1 cellular context compared by ENCODE assay signal in the genomic region with DNA sequence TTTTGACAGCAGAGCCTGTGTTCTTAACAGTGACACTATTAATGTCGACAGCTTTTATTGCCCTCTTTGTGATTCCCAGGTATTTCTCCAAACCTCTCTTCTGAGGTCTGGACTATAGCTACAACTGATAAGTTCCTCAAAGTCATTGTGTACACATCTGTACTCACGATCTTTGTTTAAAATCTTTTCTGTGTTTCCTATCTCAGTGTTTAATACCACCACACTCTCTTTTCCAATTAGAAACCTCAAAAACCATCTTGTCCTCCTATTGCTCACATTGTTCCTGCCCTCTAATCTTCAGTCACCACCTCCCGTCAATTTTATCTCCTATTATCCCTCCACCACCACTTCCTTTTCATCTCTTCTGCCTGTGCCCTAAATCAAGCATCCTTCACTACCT.
TF ChIP-seq lines count a peak whose summit lies in the region.

No MANE protein-coding gene starts in this region.

TF ChIP-seq in GM23338, 12 proteins besides CTCF, POLR2A, EP300 and RAD21:
- TF ChIP-seq, protein P1, sequence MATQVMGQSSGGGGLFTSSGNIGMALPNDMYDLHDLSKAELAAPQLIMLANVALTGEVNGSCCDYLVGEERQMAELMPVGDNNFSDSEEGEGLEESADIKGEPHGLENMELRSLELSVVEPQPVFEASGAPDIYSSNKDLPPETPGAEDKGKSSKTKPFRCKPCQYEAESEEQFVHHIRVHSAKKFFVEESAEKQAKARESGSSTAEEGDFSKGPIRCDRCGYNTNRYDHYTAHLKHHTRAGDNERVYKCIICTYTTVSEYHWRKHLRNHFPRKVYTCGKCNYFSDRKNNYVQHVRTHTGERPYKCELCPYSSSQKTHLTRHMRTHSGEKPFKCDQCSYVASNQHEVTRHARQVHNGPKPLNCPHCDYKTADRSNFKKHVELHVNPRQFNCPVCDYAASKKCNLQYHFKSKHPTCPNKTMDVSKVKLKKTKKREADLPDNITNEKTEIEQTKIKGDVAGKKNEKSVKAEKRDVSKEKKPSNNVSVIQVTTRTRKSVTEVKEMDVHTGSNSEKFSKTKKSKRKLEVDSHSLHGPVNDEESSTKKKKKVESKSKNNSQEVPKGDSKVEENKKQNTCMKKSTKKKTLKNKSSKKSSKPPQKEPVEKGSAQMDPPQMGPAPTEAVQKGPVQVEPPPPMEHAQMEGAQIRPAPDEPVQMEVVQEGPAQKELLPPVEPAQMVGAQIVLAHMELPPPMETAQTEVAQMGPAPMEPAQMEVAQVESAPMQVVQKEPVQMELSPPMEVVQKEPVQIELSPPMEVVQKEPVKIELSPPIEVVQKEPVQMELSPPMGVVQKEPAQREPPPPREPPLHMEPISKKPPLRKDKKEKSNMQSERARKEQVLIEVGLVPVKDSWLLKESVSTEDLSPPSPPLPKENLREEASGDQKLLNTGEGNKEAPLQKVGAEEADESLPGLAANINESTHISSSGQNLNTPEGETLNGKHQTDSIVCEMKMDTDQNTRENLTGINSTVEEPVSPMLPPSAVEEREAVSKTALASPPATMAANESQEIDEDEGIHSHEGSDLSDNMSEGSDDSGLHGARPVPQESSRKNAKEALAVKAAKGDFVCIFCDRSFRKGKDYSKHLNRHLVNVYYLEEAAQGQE (IDR thresholded peaks at IDR 0.05; ENCODE audit: unreplicated experiment): no peak
- no peak for TF ChIP-seq ZNF331 (CRISPR knock-in tag; IDR thresholded peaks at IDR 0.05; ENCODE audit: low read depth)
- TF ChIP-seq, protein P2, sequence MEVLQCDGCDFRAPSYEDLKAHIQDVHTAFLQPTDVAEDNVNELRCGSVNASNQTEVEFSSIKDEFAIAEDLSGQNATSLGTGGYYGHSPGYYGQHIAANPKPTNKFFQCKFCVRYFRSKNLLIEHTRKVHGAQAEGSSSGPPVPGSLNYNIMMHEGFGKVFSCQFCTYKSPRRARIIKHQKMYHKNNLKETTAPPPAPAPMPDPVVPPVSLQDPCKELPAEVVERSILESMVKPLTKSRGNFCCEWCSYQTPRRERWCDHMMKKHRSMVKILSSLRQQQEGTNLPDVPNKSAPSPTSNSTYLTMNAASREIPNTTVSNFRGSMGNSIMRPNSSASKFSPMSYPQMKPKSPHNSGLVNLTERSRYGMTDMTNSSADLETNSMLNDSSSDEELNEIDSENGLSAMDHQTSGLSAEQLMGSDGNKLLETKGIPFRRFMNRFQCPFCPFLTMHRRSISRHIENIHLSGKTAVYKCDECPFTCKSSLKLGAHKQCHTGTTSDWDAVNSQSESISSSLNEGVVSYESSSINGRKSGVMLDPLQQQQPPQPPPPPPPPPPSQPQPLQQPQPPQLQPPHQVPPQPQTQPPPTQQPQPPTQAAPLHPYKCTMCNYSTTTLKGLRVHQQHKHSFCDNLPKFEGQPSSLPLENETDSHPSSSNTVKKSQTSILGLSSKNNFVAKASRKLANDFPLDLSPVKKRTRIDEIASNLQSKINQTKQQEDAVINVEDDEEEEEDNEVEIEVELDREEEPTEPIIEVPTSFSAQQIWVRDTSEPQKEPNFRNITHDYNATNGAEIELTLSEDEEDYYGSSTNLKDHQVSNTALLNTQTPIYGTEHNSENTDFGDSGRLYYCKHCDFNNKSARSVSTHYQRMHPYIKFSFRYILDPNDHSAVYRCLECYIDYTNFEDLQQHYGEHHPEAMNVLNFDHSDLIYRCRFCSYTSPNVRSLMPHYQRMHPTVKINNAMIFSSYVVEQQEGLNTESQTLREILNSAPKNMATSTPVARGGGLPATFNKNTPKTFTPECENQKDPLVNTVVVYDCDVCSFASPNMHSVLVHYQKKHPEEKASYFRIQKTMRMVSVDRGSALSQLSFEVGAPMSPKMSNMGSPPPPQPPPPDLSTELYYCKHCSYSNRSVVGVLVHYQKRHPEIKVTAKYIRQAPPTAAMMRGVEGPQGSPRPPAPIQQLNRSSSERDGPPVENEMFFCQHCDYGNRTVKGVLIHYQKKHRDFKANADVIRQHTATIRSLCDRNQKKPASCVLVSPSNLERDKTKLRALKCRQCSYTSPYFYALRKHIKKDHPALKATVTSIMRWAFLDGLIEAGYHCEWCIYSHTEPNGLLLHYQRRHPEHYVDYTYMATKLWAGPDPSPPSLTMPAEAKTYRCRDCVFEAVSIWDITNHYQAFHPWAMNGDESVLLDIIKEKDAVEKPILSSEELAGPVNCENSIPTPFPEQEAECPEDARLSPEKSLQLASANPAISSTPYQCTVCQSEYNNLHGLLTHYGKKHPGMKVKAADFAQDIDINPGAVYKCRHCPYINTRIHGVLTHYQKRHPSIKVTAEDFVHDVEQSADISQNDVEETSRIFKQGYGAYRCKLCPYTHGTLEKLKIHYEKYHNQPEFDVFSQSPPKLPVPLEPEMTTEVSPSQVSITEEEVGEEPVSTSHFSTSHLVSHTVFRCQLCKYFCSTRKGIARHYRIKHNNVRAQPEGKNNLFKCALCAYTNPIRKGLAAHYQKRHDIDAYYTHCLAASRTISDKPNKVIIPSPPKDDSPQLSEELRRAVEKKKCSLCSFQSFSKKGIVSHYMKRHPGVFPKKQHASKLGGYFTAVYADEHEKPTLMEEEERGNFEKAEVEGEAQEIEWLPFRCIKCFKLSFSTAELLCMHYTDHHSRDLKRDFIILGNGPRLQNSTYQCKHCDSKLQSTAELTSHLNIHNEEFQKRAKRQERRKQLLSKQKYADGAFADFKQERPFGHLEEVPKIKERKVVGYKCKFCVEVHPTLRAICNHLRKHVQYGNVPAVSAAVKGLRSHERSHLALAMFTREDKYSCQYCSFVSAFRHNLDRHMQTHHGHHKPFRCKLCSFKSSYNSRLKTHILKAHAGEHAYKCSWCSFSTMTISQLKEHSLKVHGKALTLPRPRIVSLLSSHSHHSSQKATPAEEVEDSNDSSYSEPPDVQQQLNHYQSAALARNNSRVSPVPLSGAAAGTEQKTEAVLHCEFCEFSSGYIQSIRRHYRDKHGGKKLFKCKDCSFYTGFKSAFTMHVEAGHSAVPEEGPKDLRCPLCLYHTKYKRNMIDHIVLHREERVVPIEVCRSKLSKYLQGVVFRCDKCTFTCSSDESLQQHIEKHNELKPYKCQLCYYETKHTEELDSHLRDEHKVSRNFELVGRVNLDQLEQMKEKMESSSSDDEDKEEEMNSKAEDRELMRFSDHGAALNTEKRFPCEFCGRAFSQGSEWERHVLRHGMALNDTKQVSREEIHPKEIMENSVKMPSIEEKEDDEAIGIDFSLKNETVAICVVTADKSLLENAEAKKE (CRISPR knock-in tag; IDR thresholded peaks at IDR 0.05): no peak
- TF ChIP-seq JUNB (IDR thresholded peaks at IDR 0.05; ENCODE audit: unreplicated experiment): no peak
- no peak for TF ChIP-seq EZH2 (IDR thresholded peaks at IDR 0.05; ENCODE audit: low read depth, unreplicated experiment)
- no peak for TF ChIP-seq STAT1 (IDR thresholded peaks at IDR 0.05; ENCODE audit: unreplicated experiment)
- TF ChIP-seq NANOG (IDR thresholded peaks at IDR 0.05; ENCODE audit: borderline replicate concordance): no peak
- TF ChIP-seq, protein P3, sequence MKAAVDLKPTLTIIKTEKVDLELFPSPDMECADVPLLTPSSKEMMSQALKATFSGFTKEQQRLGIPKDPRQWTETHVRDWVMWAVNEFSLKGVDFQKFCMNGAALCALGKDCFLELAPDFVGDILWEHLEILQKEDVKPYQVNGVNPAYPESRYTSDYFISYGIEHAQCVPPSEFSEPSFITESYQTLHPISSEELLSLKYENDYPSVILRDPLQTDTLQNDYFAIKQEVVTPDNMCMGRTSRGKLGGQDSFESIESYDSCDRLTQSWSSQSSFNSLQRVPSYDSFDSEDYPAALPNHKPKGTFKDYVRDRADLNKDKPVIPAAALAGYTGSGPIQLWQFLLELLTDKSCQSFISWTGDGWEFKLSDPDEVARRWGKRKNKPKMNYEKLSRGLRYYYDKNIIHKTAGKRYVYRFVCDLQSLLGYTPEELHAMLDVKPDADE (IDR thresholded peaks at IDR 0.05): no peak
- no peak for TF ChIP-seq EZH2phosphoT487 (IDR thresholded peaks at IDR 0.05; ENCODE audit: unreplicated experiment)
- TF ChIP-seq CREB1 (CRISPR knock-in tag; IDR thresholded peaks at IDR 0.05; ENCODE audit: low read depth): no peak
- TF ChIP-seq POLR2AphosphoS5 (IDR thresholded peaks at IDR 0.05; ENCODE audit: low read depth): no peak
- no peak for TF ChIP-seq ZNF114 (CRISPR knock-in tag; IDR thresholded peaks at IDR 0.05)
